8 cellular contexts compared by ENCODE assay signal in the genomic region with DNA sequence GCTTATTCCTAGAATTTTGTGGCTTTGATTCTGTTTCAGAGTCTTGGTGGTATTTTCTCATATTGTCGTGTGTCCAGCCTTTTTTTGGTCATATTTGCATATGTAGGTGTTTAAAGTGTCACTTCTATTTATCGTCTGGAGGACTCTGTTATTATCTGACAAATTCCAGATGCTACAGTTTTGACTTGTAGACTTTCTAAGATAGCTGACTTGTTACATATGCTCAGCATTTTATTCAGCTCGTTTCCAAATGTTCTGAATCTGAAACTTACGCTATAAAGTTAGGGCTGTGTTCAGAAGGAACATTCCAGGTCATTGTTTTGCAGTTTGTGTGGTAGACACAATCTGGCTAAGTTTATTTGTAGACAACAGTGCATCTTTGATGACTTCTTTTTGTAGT. TPM values are rescaled to one million over a fixed set of nuclear protein-coding genes. Genes with fewer than 3 reads are reported as not detected.
DNase-seq lines count a peak whose midpoint lies in the region; ATAC-seq and TF ChIP-seq lines count a peak whose summit lies in the region.

No MANE protein-coding gene starts in this region.

- intact Hi-C loops in left ventricle myocardium inferior (cut with micrococcal nuclease) (loop anchor here (10.0 kb wide), 1 partner anchor 56 kb away; no protein-coding TSS in a partner anchor), left cardiac atrium (cut with DNase I) (loop anchor here in 1 of 2 donors (5.0 kb wide), 2 partner anchors 36 to 61 kb away; no protein-coding TSS in a partner anchor), breast epithelium (cut with DNase I; ENCODE audit: low total_unique reads) (loop anchor here (2.0 kb wide), 1 partner anchor 46 kb away; no protein-coding TSS in a partner anchor), uterus (cut with DNase I; ENCODE audit: low total_unique reads) (no loop called here)

- no peaks in the 10 kb centered on the region for H3K27me3 ChIP-seq in left ventricle myocardium inferior (ENCODE audit: low read depth)
- no peaks in the 10 kb centered on the region for H3K27me3 ChIP-seq in breast epithelium
- no peaks in the 10 kb centered on the region for H3K27me3 ChIP-seq in uterus

- H3K9me3 ChIP-seq in left ventricle myocardium inferior (replicated peaks) (no peaks in the 10 kb centered on the region), breast epithelium (no peaks in the 10 kb centered on the region), mesodermal cell (ENCODE audit: control insufficient read depth, low read length) (no peaks in the 10 kb centered on the region), uterus (no peaks in the 10 kb centered on the region)

- TF ChIP-seq POLR2A in breast epithelium (IDR thresholded peaks at IDR 0.05) = no peak
- no peak for TF ChIP-seq POLR2A in uterus (IDR thresholded peaks at IDR 0.05)

- WGBS in mesodermal cell (ENCODE audit: insufficient coverage in 2 of 2), 2 experiments = 55 to 69% methylated on average over 2 of the region's 4 CpGs

- H3K4me1 ChIP-seq in left ventricle myocardium inferior (peaks cover 72% of the 10 kb centered on the region), breast epithelium (no peaks in the 10 kb centered on the region), mesodermal cell (ENCODE audit: control insufficient read depth, insufficient read depth, low read length, poor library complexity, severe bottlenecking) (peaks cover 11% of the 10 kb centered on the region), uterus (peaks cover 11 to 12% of the 10 kb centered on the region in 2 donors)

- H3K27ac ChIP-seq in left ventricle myocardium inferior (replicated peaks) (peak overlapping the region; percentile 92), breast epithelium (peak overlapping the region in 1 of 2 donors; percentile 11), mesodermal cell (ENCODE audit: low read depth, low read length, severe bottlenecking) (no peak overlapping the region), uterus (peak overlapping the region in 1 of 2 donors; percentile 99)

- no peak for DNase-seq in left ventricle myocardium inferior
- DNase-seq in left cardiac atrium = no peak
- no peak for DNase-seq in breast epithelium (ENCODE audit: low spot score in 2 of 2)
- DNase-seq in uterus = no peak
- no peak for DNase-seq in NCI-H2227 (lab: John Stamatoyannopoulos, UW; ENCODE audit: unreplicated experiment)
- no peak for DNase-seq in GOT3 (lab: John Stamatoyannopoulos, UW)
- DNase-seq in DMS114 treated with DMSO at 0.1 percent for 48 hours (lab: John Stamatoyannopoulos, UW; ENCODE audit: unreplicated experiment) = no peak

- no peak for ATAC-seq in left cardiac atrium

- H3K36me3 ChIP-seq in left ventricle myocardium inferior (peaks cover 16% of the 10 kb centered on the region), breast epithelium (no peaks in the 10 kb centered on the region), mesodermal cell (ENCODE audit: control insufficient read depth, insufficient read depth, low read length) (peaks cover 48% of the 10 kb centered on the region), uterus (no peaks in the 10 kb centered on the region)

- TF ChIP-seq CTCF in left ventricle myocardium inferior (IDR thresholded peaks at IDR 0.05; ENCODE audit: borderline replicate concordance) (no peak), breast epithelium (IDR thresholded peaks at IDR 0.05) (no peak), uterus (IDR thresholded peaks at IDR 0.05) (no peak)

- H3K4me3 ChIP-seq in left ventricle myocardium inferior = peak overlapping the region; percentile 76
- peak overlapping the region; percentile 69 to 90 (median 79) for H3K4me3 ChIP-seq in breast epithelium
- peak overlapping the region; percentile 75 for H3K4me3 ChIP-seq in mesodermal cell (ENCODE audit: extremely low read depth, insufficient read depth, low read length, poor library complexity, severe bottlenecking)
- peak overlapping the region; percentile 71 to 98 for H3K4me3 ChIP-seq in uterus

RNA-seq across cellular contexts. Expression of a gene that starts 1.9 kb away (rescaled TPM):
- 55.5 TPM for total RNA-seq in left ventricle myocardium inferior
- 10 to 100 TPM; 48.1 to 65.3 TPM for total RNA-seq in left cardiac atrium
- total RNA-seq in breast epithelium = 10 to 100 TPM; 34.6 to 71.4 (median 49.2) TPM
- polyA plus RNA-seq in mesodermal cell (2013, experiment 1 of 2) = 67.0 TPM
- polyA plus RNA-seq in mesodermal cell (2013, experiment 2 of 2) = 73.4 TPM
- total RNA-seq in uterus = 100 to 1,000 TPM in 1 of 4 donors, 10 to 100 TPM in 3; 21.3 to 136 (median 62.3) TPM
